7 cellular contexts compared by ENCODE assay signal in genomic region chr11:3417047-3417446, GRCh38. TPM values are rescaled to one million over a fixed set of nuclear protein-coding genes. Genes with fewer than 3 reads are reported as not detected.
DNase-seq lines count a peak whose midpoint lies in the region; ATAC-seq and TF ChIP-seq lines count a peak whose summit lies in the region.
"Not testable (repeated sequence)": the region's sequence is repeated elsewhere in the genome, so short reads cannot be mapped to it uniquely, and the experiment has no call there.

No MANE protein-coding gene starts in this region.

- peak; percentile 53 for ATAC-seq in left lung

- TF ChIP-seq CTCF in GM10266 (IDR thresholded peaks at IDR 0.05; ENCODE audit: control insufficient read depth, insufficient read depth, low read depth, missing control alignments) (peak; percentile 31), left lung (IDR thresholded peaks at IDR 0.05) (peak in 1 of 2 donors; percentile 49)

- not testable (repeated sequence) for H3K27me3 ChIP-seq in SJSA1 (replicated peaks); left lung

- not testable (repeated sequence) for H3K36me3 ChIP-seq in SJSA1, left lung

- intact Hi-C loops in left lung (cut with DNase I): not testable (repeated sequence)

- H3K27ac ChIP-seq in SJSA1, left lung: not testable (repeated sequence)

- not testable (repeated sequence) for DNase-seq in GM10266 (ENCODE audit: extremely low spot score); left lung
- DNase-seq in NCI-H187 (lab: John Stamatoyannopoulos, UW): peak; percentile 39 to 40
- peak; percentile 23 to 69 for DNase-seq in SJSA1 (ENCODE audit: low read depth in 1 of 2, low spot score in 2 of 2)
- peak; percentile 68 for DNase-seq in activated CD8-positive, alpha-beta memory T cell treated with anti-CD3 and anti-CD28 coated beads, Interleukin-2, amount 50 U/mL, for 48 hours
- peak; percentile 32 for DNase-seq in dedifferentiated amniotic fluid mesenchymal stem cell (ENCODE audit: extremely low spot score)
- DNase-seq in stimulated activated CD4-positive, alpha-beta T cell treated with anti-CD3 and anti-CD28 coated beads, Interleukin-12 subunit alpha, Interleukin-12 subunit beta, amount 100 ng/mL, for 48 hours (ENCODE audit: low read depth in 2 of 3, low spot score in 1 of 3): peak; percentile 30 to 44 (median 31)

- not testable (repeated sequence) for H3K4me3 ChIP-seq in SJSA1, left lung

- not testable (repeated sequence) for H3K4me1 ChIP-seq in SJSA1 (replicated peaks); left lung

- H3K9me3 ChIP-seq in SJSA1 (replicated peaks); left lung: not testable (repeated sequence)

RNA-seq across cellular contexts. Expression of gene ZNF195, which starts 38.1 kb away (rescaled TPM):
- total RNA-seq in SJSA1 (2014; rRNA removed; shearing (Covaris generic)): 34.1 and 41.4 TPM in 2 replicates
- total RNA-seq in left lung: 10 to 100 TPM; 19.6 to 26.4 TPM
